In the genomic region with DNA sequence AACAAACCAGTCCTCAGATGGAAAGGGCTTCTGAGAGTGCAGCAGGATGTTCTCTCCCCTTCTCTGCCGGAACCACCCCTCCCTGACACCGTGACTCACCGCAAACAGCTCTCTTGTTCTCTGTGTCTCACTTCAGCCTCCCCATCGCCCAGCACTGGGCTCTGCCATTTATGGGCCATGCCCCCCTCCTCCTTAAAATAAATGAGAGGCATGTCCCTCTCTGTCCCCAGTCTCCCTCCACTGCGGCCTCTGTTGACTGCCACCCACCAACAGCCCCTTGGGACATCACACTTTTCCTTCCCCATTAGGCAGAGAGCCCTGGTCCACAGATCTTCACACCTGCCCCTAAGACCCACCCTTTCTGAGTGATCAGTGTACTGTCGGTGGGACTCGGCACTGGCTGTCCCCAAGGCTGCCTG, we compare ENCODE assay signal across 1 cellular context.
TF ChIP-seq lines count a peak whose summit lies in the region.

No MANE protein-coding gene starts in this region.

TF ChIP-seq in GM23338, 12 proteins besides CTCF, POLR2A, EP300 and RAD21 (continued from another document):
- TF ChIP-seq CREB1 (CRISPR knock-in tag; IDR thresholded peaks at IDR 0.05; ENCODE audit: low read depth) (no peak), NANOG (IDR thresholded peaks at IDR 0.05; ENCODE audit: borderline replicate concordance) (no peak), EZH2 (IDR thresholded peaks at IDR 0.05; ENCODE audit: low read depth, unreplicated experiment) (no peak)
- TF ChIP-seq, protein P1, sequence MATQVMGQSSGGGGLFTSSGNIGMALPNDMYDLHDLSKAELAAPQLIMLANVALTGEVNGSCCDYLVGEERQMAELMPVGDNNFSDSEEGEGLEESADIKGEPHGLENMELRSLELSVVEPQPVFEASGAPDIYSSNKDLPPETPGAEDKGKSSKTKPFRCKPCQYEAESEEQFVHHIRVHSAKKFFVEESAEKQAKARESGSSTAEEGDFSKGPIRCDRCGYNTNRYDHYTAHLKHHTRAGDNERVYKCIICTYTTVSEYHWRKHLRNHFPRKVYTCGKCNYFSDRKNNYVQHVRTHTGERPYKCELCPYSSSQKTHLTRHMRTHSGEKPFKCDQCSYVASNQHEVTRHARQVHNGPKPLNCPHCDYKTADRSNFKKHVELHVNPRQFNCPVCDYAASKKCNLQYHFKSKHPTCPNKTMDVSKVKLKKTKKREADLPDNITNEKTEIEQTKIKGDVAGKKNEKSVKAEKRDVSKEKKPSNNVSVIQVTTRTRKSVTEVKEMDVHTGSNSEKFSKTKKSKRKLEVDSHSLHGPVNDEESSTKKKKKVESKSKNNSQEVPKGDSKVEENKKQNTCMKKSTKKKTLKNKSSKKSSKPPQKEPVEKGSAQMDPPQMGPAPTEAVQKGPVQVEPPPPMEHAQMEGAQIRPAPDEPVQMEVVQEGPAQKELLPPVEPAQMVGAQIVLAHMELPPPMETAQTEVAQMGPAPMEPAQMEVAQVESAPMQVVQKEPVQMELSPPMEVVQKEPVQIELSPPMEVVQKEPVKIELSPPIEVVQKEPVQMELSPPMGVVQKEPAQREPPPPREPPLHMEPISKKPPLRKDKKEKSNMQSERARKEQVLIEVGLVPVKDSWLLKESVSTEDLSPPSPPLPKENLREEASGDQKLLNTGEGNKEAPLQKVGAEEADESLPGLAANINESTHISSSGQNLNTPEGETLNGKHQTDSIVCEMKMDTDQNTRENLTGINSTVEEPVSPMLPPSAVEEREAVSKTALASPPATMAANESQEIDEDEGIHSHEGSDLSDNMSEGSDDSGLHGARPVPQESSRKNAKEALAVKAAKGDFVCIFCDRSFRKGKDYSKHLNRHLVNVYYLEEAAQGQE (IDR thresholded peaks at IDR 0.05; ENCODE audit: unreplicated experiment) = no peak
